15 cellular contexts compared by ENCODE assay signal in genomic region chr5:159883522-159883950, GRCh38. TPM values are rescaled to one million over a fixed set of nuclear protein-coding genes. Genes with fewer than 3 reads are reported as not detected.
A peak's percentile ranks its signal among the peaks of the same experiment; 100 is the strongest.
DNase-seq lines count a peak whose midpoint lies in the region; ATAC-seq and TF ChIP-seq lines count a peak whose summit lies in the region.
"Had no signal": no experiment of that assay in that cellular context is flagged by ENCODE, and none has a peak within 500 bp of the region (broad histone marks: within the 10 kb centered on the region; RNA-seq: fewer than 3 reads in every experiment).

No MANE protein-coding gene starts in this region.

- H3K27me3 Mint-ChIP-seq in activated naive CD8-positive, alpha-beta T cell treated with anti-CD3 and anti-CD28 coated beads, Interleukin-2, amount 50 U/mL, for 24 hours: peaks cover 21% of the 10 kb centered on the region
- peaks cover 14% of the 10 kb centered on the region for H3K27me3 Mint-ChIP-seq in activated CD4-positive, alpha-beta memory T cell treated with anti-CD3 and anti-CD28 coated beads, Interleukin-2, amount 10 ng/mL, durations not matched to agents 7 days and 5 days

- TF ChIP-seq CTCF in ascending aorta (IDR thresholded peaks at IDR 0.05) (no peak), foreskin keratinocyte (conservative IDR thresholded peaks at IDR 0.05) (no peak)

- H3K9me3 Mint-ChIP-seq in activated naive CD8-positive, alpha-beta T cell treated with anti-CD3 and anti-CD28 coated beads, Interleukin-2, amount 50 U/mL, for 24 hours: no peaks in the 10 kb centered on the region
- no peaks in the 10 kb centered on the region for H3K9me3 Mint-ChIP-seq in activated CD4-positive, alpha-beta memory T cell treated with anti-CD3 and anti-CD28 coated beads, Interleukin-2, amount 10 ng/mL, durations not matched to agents 7 days and 5 days
- H3K9me3 Mint-ChIP-seq: activated T-cell treated with anti-CD3 and anti-CD28 coated beads, Interleukin-2, amount 50 U/mL, for 4 hours; CD4-positive, alpha-beta T cell; IgD-negative memory B cell; T-helper 1 cell treated with Interleukin-12 subunit alpha and Interleukin-12 subunit beta and Interleukin-4 antibody, amounts not matched to agents 30 μg/mL and 1 μg/mL, for 36 hours had no signal

- H3K27me3 ChIP-seq in GM23248 (replicated peaks; ENCODE audit: insufficient read depth) (no peaks in the 10 kb centered on the region), ascending aorta (no peaks in the 10 kb centered on the region), foreskin keratinocyte (no peaks in the 10 kb centered on the region)
- H3K27me3 ChIP-seq: dorsolateral prefrontal cortex, upper lobe of left lung had no signal

- H3K79me2 ChIP-seq in GM23248 (ENCODE audit: insufficient read depth): no peaks in the 10 kb centered on the region

- H3K4me3 Mint-ChIP-seq in activated naive CD8-positive, alpha-beta T cell treated with anti-CD3 and anti-CD28 coated beads, Interleukin-2, amount 50 U/mL, for 24 hours: no peak overlapping the region
- no peak overlapping the region for H3K4me3 Mint-ChIP-seq in activated CD4-positive, alpha-beta memory T cell treated with anti-CD3 and anti-CD28 coated beads, Interleukin-2, amount 10 ng/mL, durations not matched to agents 7 days and 5 days
- H3K4me3 Mint-ChIP-seq: activated T-cell treated with anti-CD3 and anti-CD28 coated beads, Interleukin-2, amount 50 U/mL, for 4 hours; CD4-positive, alpha-beta T cell; IgD-negative memory B cell; T-helper 1 cell treated with Interleukin-12 subunit alpha and Interleukin-12 subunit beta and Interleukin-4 antibody, amounts not matched to agents 30 μg/mL and 1 μg/mL, for 36 hours had no signal

- H3K4me1 Mint-ChIP-seq in activated naive CD8-positive, alpha-beta T cell treated with anti-CD3 and anti-CD28 coated beads, Interleukin-2, amount 50 U/mL, for 24 hours: no peaks in the 10 kb centered on the region
- H3K4me1 Mint-ChIP-seq in activated CD4-positive, alpha-beta memory T cell treated with anti-CD3 and anti-CD28 coated beads, Interleukin-2, amount 10 ng/mL, durations not matched to agents 7 days and 5 days: no peaks in the 10 kb centered on the region
- H3K4me1 Mint-ChIP-seq: IgD-negative memory B cell had no signal

- H3K4me2 ChIP-seq in GM23248 (ENCODE audit: unreplicated experiment): peak overlapping the region; percentile 18

- no peak overlapping the region for H2AFZ ChIP-seq in GM23248

- DNase-seq in GM23248 (peak; percentile 94), ascending aorta (ENCODE audit: low spot score in 2 of 2) (peak in 1 of 2 donors; percentile 81), foreskin keratinocyte (peak; percentile 47 to 72), stromal cell of bone marrow (ENCODE audit: low read depth) (peak; percentile 89)
- no peak for DNase-seq in activated naive CD8-positive, alpha-beta T cell treated with anti-CD3 and anti-CD28 coated beads, Interleukin-2, amount 50 U/mL, for 24 hours
- no peak for DNase-seq in activated CD4-positive, alpha-beta memory T cell treated with anti-CD3 and anti-CD28 coated beads, Interleukin-2, amount 10 ng/mL, durations not matched to agents 7 days and 5 days
- DNase-seq: activated T-cell treated with anti-CD3 and anti-CD28 coated beads, Interleukin-2, amount 50 U/mL, for 4 hours; CD4-positive, alpha-beta T cell; dorsolateral prefrontal cortex; NCI-H1694 treated with DMSO at 0.1 percent for 48 hours; NCI-H524 treated with DMSO at 0.1 percent for 48 hours; upper lobe of left lung had no signal

- peaks cover 34% of the 10 kb centered on the region for H3K4me1 ChIP-seq in GM23248 (ENCODE audit: insufficient read depth)
- peaks cover 11 to 32% of the 10 kb centered on the region in 2 donors for H3K4me1 ChIP-seq in ascending aorta
- peaks cover 14% of the 10 kb centered on the region for H3K4me1 ChIP-seq in foreskin keratinocyte

- in situ Hi-C loops in GM23248 (cut with MboI): no loop called here

- H3K27ac Mint-ChIP-seq in activated naive CD8-positive, alpha-beta T cell treated with anti-CD3 and anti-CD28 coated beads, Interleukin-2, amount 50 U/mL, for 24 hours: no peak overlapping the region
- no peak overlapping the region for H3K27ac Mint-ChIP-seq in activated CD4-positive, alpha-beta memory T cell treated with anti-CD3 and anti-CD28 coated beads, Interleukin-2, amount 10 ng/mL, durations not matched to agents 7 days and 5 days
- H3K27ac Mint-ChIP-seq: CD4-positive, alpha-beta T cell; IgD-negative memory B cell; T-helper 1 cell treated with Interleukin-12 subunit alpha and Interleukin-12 subunit beta and Interleukin-4 antibody, amounts not matched to agents 30 μg/mL and 1 μg/mL, for 36 hours had no signal

- ATAC-seq in foreskin keratinocyte: peak; percentile 74
- no peak for ATAC-seq in GM19023 (IDR thresholded peaks at IDR 0.05; ENCODE audit: unreplicated experiment)
- ATAC-seq in activated naive CD8-positive, alpha-beta T cell treated with anti-CD3 and anti-CD28 coated beads, Interleukin-2, amount 50 U/mL, for 24 hours: no peak
- ATAC-seq: activated T-cell treated with anti-CD3 and anti-CD28 coated beads, Interleukin-2, amount 50 U/mL, for 4 hours had no signal

- H3K9me3 ChIP-seq in GM23248 (ENCODE audit: low read depth) (no peaks in the 10 kb centered on the region), ascending aorta (no peaks in the 10 kb centered on the region)
- H3K9me3 ChIP-seq: upper lobe of left lung had no signal

- H3K36me3 Mint-ChIP-seq in activated naive CD8-positive, alpha-beta T cell treated with anti-CD3 and anti-CD28 coated beads, Interleukin-2, amount 50 U/mL, for 24 hours (ENCODE audit: low read depth): no peaks in the 10 kb centered on the region
- no peaks in the 10 kb centered on the region for H3K36me3 Mint-ChIP-seq in activated CD4-positive, alpha-beta memory T cell treated with anti-CD3 and anti-CD28 coated beads, Interleukin-2, amount 10 ng/mL, durations not matched to agents 7 days and 5 days (ENCODE audit: low read depth)
- H3K36me3 Mint-ChIP-seq: IgD-negative memory B cell had no signal

- H3K36me3 ChIP-seq in GM23248 (ENCODE audit: low read depth) (no peaks in the 10 kb centered on the region), ascending aorta (no peaks in the 10 kb centered on the region)
- H3K36me3 ChIP-seq: upper lobe of left lung had no signal

- H3K27ac ChIP-seq in GM23248 (peak overlapping the region; percentile 74), ascending aorta (peak overlapping the region; percentile 89 to 92), foreskin keratinocyte (peak overlapping the region; percentile 1)
- H3K27ac ChIP-seq: upper lobe of left lung had no signal

- intact Hi-C loops in ascending aorta (cut with DNase I): loop anchor here (1.0 to 2.0 kb wide), 3 partner anchors 19 to 97 kb away; no protein-coding TSS in a partner anchor

- POLR2A ChIA-PET in activated CD4-positive, alpha-beta memory T cell treated with anti-CD3 and anti-CD28 coated beads, Interleukin-2, amount 10 ng/mL, durations not matched to agents 7 days and 5 days (lab: Charles Lee): no interaction called here

- 0 out of 2 replicates have a peak overlapping the region, but pooled peaks have one; percentile 16 for H3K9ac ChIP-seq in GM23248

- H3K4me3 ChIP-seq in GM23248 (no peak overlapping the region), ascending aorta (no peak overlapping the region)
- H3K4me3 ChIP-seq: dorsolateral prefrontal cortex, upper lobe of left lung had no signal

- H4K20me1 ChIP-seq in GM23248 (ENCODE audit: insufficient read depth): no peaks in the 10 kb centered on the region

- CTCF ChIA-PET in activated CD4-positive, alpha-beta memory T cell treated with anti-CD3 and anti-CD28 coated beads, Interleukin-2, amount 10 ng/mL, durations not matched to agents 7 days and 5 days (lab: Charles Lee): no interaction called here

- H3F3A ChIP-seq in GM23248 (ENCODE audit: insufficient read depth): peaks cover 43% of the 10 kb centered on the region

- H3K9me2 ChIP-seq in GM23248 (ENCODE audit: insufficient read depth): no peaks in the 10 kb centered on the region

RNA-seq across cellular contexts. Expression of gene ADRA1B, which starts 32.7 kb away (rescaled TPM):
- 0.32 and 0.63 TPM in 2 replicates for total RNA-seq in GM23248 (2014; rRNA removed; shearing (Covaris generic))
- polyA plus RNA-seq in GM23248 (2016; fragmentation: Nextera tagmentation; extraction: Ambion mirVana) (0.56 TPM in 1 of 2 replicates, not detected in the other), foreskin keratinocyte (0.07 TPM in 1 of 2 replicates, not detected in the other)
- total RNA-seq in ascending aorta (20.6 TPM), foreskin keratinocyte (0.11 TPM in 1 of 2 replicates, not detected in the other)
- total RNA-seq in activated CD4-positive, alpha-beta memory T cell treated with anti-CD3 and anti-CD28 coated beads, Interleukin-2, amount 10 ng/mL, durations not matched to agents 7 days and 5 days: not detected
- total RNA-seq: CD4-positive, alpha-beta T cell had no signal
- polyA plus RNA-seq: IgD-negative memory B cell had no signal

Comparison
In these comparisons a context has a peak if more than half of its experiments do, and no peak if none do; other contexts are left out.
1. DNase-seq: peak in GM23248 (single experiment), foreskin keratinocyte (2 of 2) and stromal cell of bone marrow (single experiment); none in activated naive CD8-positive, alpha-beta T cell treated with anti-CD3 and anti-CD28 coated beads, Interleukin-2, amount 50 U/mL, for 24 hours (single experiment) and activated CD4-positive, alpha-beta memory T cell treated with anti-CD3 and anti-CD28 coated beads, Interleukin-2, amount 10 ng/mL, durations not matched to agents 7 days and 5 days (single experiment).
2. H3K27ac ChIP-seq: peak in every context shown above with its lines; median percentile 90 in ascending aorta; 74 in GM23248; 1 in foreskin keratinocyte.
3. RNA of gene ADRA1B, which starts 32.7 kb away (total RNA-seq): 20.6 TPM in ascending aorta (single experiment); 0.32 to 0.63 TPM in GM23248, 0.11 TPM in foreskin keratinocyte and not detected in activated CD4-positive, alpha-beta memory T cell treated with anti-CD3 and anti-CD28 coated beads, Interleukin-2, amount 10 ng/mL, durations not matched to agents 7 days and 5 days; every median in the first group is over 10 times any median in the second.